ENCODE assay signal across 10 cellular contexts in genomic region chr6:166258854-166259276, GRCh38. TPM values are rescaled to one million over a fixed set of nuclear protein-coding genes. Genes with fewer than 3 reads are reported as not detected.
DNase-seq lines count a peak whose midpoint lies in the region; ATAC-seq and TF ChIP-seq lines count a peak whose summit lies in the region.
"Had no signal": no experiment of that assay in that cellular context is flagged by ENCODE, and none has a peak within 500 bp of the region (broad histone marks: within the 10 kb centered on the region; RNA-seq: fewer than 3 reads in every experiment).

No MANE protein-coding gene starts in this region.

- H3K4me3 ChIP-seq in lung: no peak overlapping the region
- no peak overlapping the region for H3K4me3 ChIP-seq in H7 (ENCODE audit: insufficient read depth, low read depth, low read length)
- H3K4me3 ChIP-seq: A549 had no signal

- H3K9me3 ChIP-seq in lung (ENCODE audit: control insufficient read depth in 2 of 2, insufficient read depth in 1 of 2, low read length in 1 of 2): peaks cover 0 to under 1% of the 10 kb centered on the region in 2 donors
- H3K9me3 ChIP-seq: A549 had no signal

- H3K27me3 Mint-ChIP-seq in activated CD4-positive, alpha-beta T cell treated with anti-CD3 and anti-CD28 coated beads, Interleukin-2, amount 10 ng/mL, durations not matched to agents 24 days and 14 days: peaks cover 31% of the 10 kb centered on the region

- no peak for TF ChIP-seq CTCF in lung (IDR thresholded peaks at IDR 0.05; ENCODE audit: control extremely low read depth, extremely low read depth)

- 25 to 40% methylated on average over 10 of the region's 10 CpGs for WGBS in lung, 2 donors

- DNase-seq in activated CD4-positive, CD25-positive, alpha-beta regulatory T cell (lab: John Stamatoyannopoulos, UW): peak in 3 of 4 experiments; percentile 22 to 34 (median 31)
- no peak for DNase-seq in activated CD4-positive, CD25-positive, alpha-beta regulatory T cell treated with anti-CD3 and anti-CD28 coated beads, Interleukin-2, amount 50 U/mL, for 72 hours
- peak; percentile 77 for DNase-seq in activated CD4-positive, alpha-beta T cell treated with anti-CD3 and anti-CD28 coated beads, Interleukin-2, amount 10 ng/mL, durations not matched to agents 24 days and 14 days
- DNase-seq in lung (ENCODE audit: low spot score) (peak; percentile 59), H7 (no peak), NCI-H1417 treated with DMSO at 0.1 percent for 48 hours (lab: John Stamatoyannopoulos, UW) (no peak)

- peaks cover 0 to 1% of the 10 kb centered on the region in 2 donors for H3K4me1 ChIP-seq in lung (ENCODE audit: control insufficient read depth in 2 of 2, insufficient read depth in 2 of 2, low read length in 2 of 2)
- H3K4me1 ChIP-seq: A549 had no signal

- no peak overlapping the region for H3K27ac Mint-ChIP-seq in activated CD4-positive, alpha-beta T cell treated with anti-CD3 and anti-CD28 coated beads, Interleukin-2, amount 10 ng/mL, durations not matched to agents 24 days and 14 days

- ATAC-seq in HG03558 (IDR thresholded peaks at IDR 0.05; ENCODE audit: extremely low read depth, unreplicated experiment) (peak; percentile 82), lung (ENCODE audit: insufficient read depth, low FRiP score) (peak; percentile 76), GM21367 (IDR thresholded peaks at IDR 0.05; ENCODE audit: unreplicated experiment) (no peak)
- ATAC-seq: A549 had no signal

- intact Hi-C loops in activated CD4-positive, alpha-beta T cell treated with anti-CD3 and anti-CD28 coated beads, Interleukin-2, amount 10 ng/mL, durations not matched to agents 24 days and 14 days (cut with micrococcal nuclease): no loop called here

- H3K27me3 ChIP-seq in lung (ENCODE audit: control insufficient read depth, insufficient read depth) (peaks cover 1% of the 10 kb centered on the region), H7 (ENCODE audit: control insufficient read depth, insufficient read depth, low read length) (peaks cover 20% of the 10 kb centered on the region)

- peak overlapping the region; percentile 55 for H3K4me3 Mint-ChIP-seq in activated CD4-positive, alpha-beta T cell treated with anti-CD3 and anti-CD28 coated beads, Interleukin-2, amount 10 ng/mL, durations not matched to agents 24 days and 14 days

- H3K4me1 Mint-ChIP-seq in activated CD4-positive, alpha-beta T cell treated with anti-CD3 and anti-CD28 coated beads, Interleukin-2, amount 10 ng/mL, durations not matched to agents 24 days and 14 days: peaks cover 22% of the 10 kb centered on the region

- peak overlapping the region in 1 of 2 donors; percentile 71 for H3K27ac ChIP-seq in lung (ENCODE audit: low read depth in 1 of 2, low read length in 1 of 2)
- H3K27ac ChIP-seq: A549 had no signal

- H3K36me3 ChIP-seq in lung (ENCODE audit: control insufficient read depth in 2 of 2, insufficient read depth in 2 of 2, low read length in 2 of 2) (no peaks in the 10 kb centered on the region), H7 (replicated peaks; ENCODE audit: control insufficient read depth, insufficient read depth, low read length) (no peaks in the 10 kb centered on the region)

- no peaks in the 10 kb centered on the region for H3K36me3 Mint-ChIP-seq in activated CD4-positive, alpha-beta T cell treated with anti-CD3 and anti-CD28 coated beads, Interleukin-2, amount 10 ng/mL, durations not matched to agents 24 days and 14 days (ENCODE audit: low read depth)

- H3K9me3 Mint-ChIP-seq in activated CD4-positive, alpha-beta T cell treated with anti-CD3 and anti-CD28 coated beads, Interleukin-2, amount 10 ng/mL, durations not matched to agents 24 days and 14 days: no peaks in the 10 kb centered on the region

RNA-seq across cellular contexts. Expression of gene PRR18, which starts 49.3 kb away (rescaled TPM):
- total RNA-seq in activated CD4-positive, alpha-beta T cell treated with anti-CD3 and anti-CD28 coated beads, Interleukin-2, amount 10 ng/mL, durations not matched to agents 24 days and 14 days: not detected in 2 replicates
- total RNA-seq in lung: 1 to 10 TPM; 1.3 to 2.9 TPM
- under 1 TPM; 0.33 to 0.49 TPM for polyA plus RNA-seq in lung
- 0.07 and 0.11 TPM in 2 replicates for total RNA-seq in H7 (2014; rRNA removed; shearing (Covaris generic))
- total RNA-seq: T-helper 1 cell treated with Interleukin-12 subunit alpha and Interleukin-12 subunit beta and Interleukin-4 antibody, amounts not matched to agents 30 ng/mL and 1 ng/mL, for 36 hours had no signal

Comparison
In these comparisons a context has a peak if more than half of its experiments do, and no peak if none do; other contexts are left out.
1. DNase-seq: peak in activated CD4-positive, CD25-positive, alpha-beta regulatory T cell (3 of 4), activated CD4-positive, alpha-beta T cell treated with anti-CD3 and anti-CD28 coated beads, Interleukin-2, amount 10 ng/mL, durations not matched to agents 24 days and 14 days (single experiment) and lung (single experiment); none in activated CD4-positive, CD25-positive, alpha-beta regulatory T cell treated with anti-CD3 and anti-CD28 coated beads, Interleukin-2, amount 50 U/mL, for 72 hours (single experiment), H7 (single experiment) and NCI-H1417 treated with DMSO at 0.1 percent for 48 hours (single experiment).